ENCODE assay signal across 9 cellular contexts in genomic region chr9:10612649-10613398, GRCh38. TPM values are rescaled to one million over a fixed set of nuclear protein-coding genes. Genes with fewer than 3 reads are reported as not detected.
DNase-seq lines count a peak whose midpoint lies in the region; ATAC-seq and TF ChIP-seq lines count a peak whose summit lies in the region.
"Had no signal": no experiment of that assay in that cellular context is flagged by ENCODE, and none has a peak within 500 bp of the region (broad histone marks: within the 10 kb centered on the region; RNA-seq: fewer than 3 reads in every experiment).

TSS of gene PTPRD (minus strand) at chr9:10613002.

- H3K4me1 Mint-ChIP-seq in T-helper 1 cell treated with Interleukin-12 subunit alpha and Interleukin-12 subunit beta and Interleukin-4 antibody, amounts not matched to agents 30 μg/mL and 1 μg/mL, for 36 hours (ENCODE audit: low read depth) = peaks cover 4% of the 10 kb centered on the region

- H3K27ac Mint-ChIP-seq in T-helper 1 cell treated with Interleukin-12 subunit alpha and Interleukin-12 subunit beta and Interleukin-4 antibody, amounts not matched to agents 30 μg/mL and 1 μg/mL, for 36 hours = no peak within 1 kb of the TSS
- H3K27ac Mint-ChIP-seq: CD4-positive, CD25-positive, alpha-beta regulatory T cell had no signal

- peak; percentile 30 for DNase-seq in NCI-H2029 (lab: John Stamatoyannopoulos, UW)
- no peak for DNase-seq in NCI-H2029 treated with DMSO at 0.1 percent for 48 hours (lab: John Stamatoyannopoulos, UW)
- peak; percentile 50 for DNase-seq in Jurkat, Clone E6-1 (ENCODE audit: low read depth, low spot score)
- DNase-seq in erythroblast (lab: John Stamatoyannopoulos, UW) = peak; percentile 15 to 20
- DNase-seq in ureter (ENCODE audit: low spot score) = no peak

- no peaks in the 10 kb centered on the region for H3K36me3 ChIP-seq in mucosa of stomach (ENCODE audit: control insufficient read depth, insufficient read depth, low read length)

- no peak for TF ChIP-seq POLR2A in erythroblast (IDR thresholded peaks at IDR 0.05; ENCODE audit: low read length)

- H3K27me3 ChIP-seq in mucosa of stomach (ENCODE audit: control insufficient read depth, insufficient read depth, low read length) = peaks cover 45% of the 10 kb centered on the region

- peak; percentile 89 for ATAC-seq in GM21786 (IDR thresholded peaks at IDR 0.05; ENCODE audit: unreplicated experiment)

- H3K36me3 Mint-ChIP-seq in T-helper 1 cell treated with Interleukin-12 subunit alpha and Interleukin-12 subunit beta and Interleukin-4 antibody, amounts not matched to agents 30 μg/mL and 1 μg/mL, for 36 hours (ENCODE audit: low read depth) = no peaks in the 10 kb centered on the region
- H3K36me3 Mint-ChIP-seq: CD4-positive, CD25-positive, alpha-beta regulatory T cell had no signal

- peak within 1 kb of the TSS; percentile 72 for H3K4me3 Mint-ChIP-seq in T-helper 1 cell treated with Interleukin-12 subunit alpha and Interleukin-12 subunit beta and Interleukin-4 antibody, amounts not matched to agents 30 μg/mL and 1 μg/mL, for 36 hours

- H3K9me3 ChIP-seq in mucosa of stomach (ENCODE audit: control insufficient read depth, low read length) = no peaks in the 10 kb centered on the region

- H3K27me3 Mint-ChIP-seq in T-helper 1 cell treated with Interleukin-12 subunit alpha and Interleukin-12 subunit beta and Interleukin-4 antibody, amounts not matched to agents 30 μg/mL and 1 μg/mL, for 36 hours (ENCODE audit: low read depth) = peaks cover 41% of the 10 kb centered on the region

- peak within 1 kb of the TSS; percentile 27 for H3K4me3 ChIP-seq in Jurkat, Clone E6-1 (ENCODE audit: low read length)
- no peak within 1 kb of the TSS for H3K4me3 ChIP-seq in mucosa of stomach (ENCODE audit: low read length)

- no peaks in the 10 kb centered on the region for H3K9me3 Mint-ChIP-seq in T-helper 1 cell treated with Interleukin-12 subunit alpha and Interleukin-12 subunit beta and Interleukin-4 antibody, amounts not matched to agents 30 μg/mL and 1 μg/mL, for 36 hours

- peak within 1 kb of the TSS; percentile 15 for H3K9ac ChIP-seq in mucosa of stomach (ENCODE audit: low read length)

- H3K4me1 ChIP-seq in mucosa of stomach (ENCODE audit: control insufficient read depth, insufficient read depth, low read length) = no peaks in the 10 kb centered on the region

RNA-seq across cellular contexts. Expression of gene PTPRD, which starts in this region (rescaled TPM):
- polyA plus RNA-seq in Jurkat, Clone E6-1 (2012; ENCODE audit: insufficient read depth, insufficient read length) = 6.0 TPM
- total RNA-seq in ureter = 20.9 TPM
- polyA plus RNA-seq: CD4-positive, CD25-positive, alpha-beta regulatory T cell had no signal

Comparison
In these comparisons a context has a peak if more than half of its experiments do, and no peak if none do; other contexts are left out.
1. DNase-seq: peak in NCI-H2029 (single experiment), Jurkat, Clone E6-1 (single experiment) and erythroblast (2 of 2); none in NCI-H2029 treated with DMSO at 0.1 percent for 48 hours (single experiment) and ureter (single experiment).